Comparison of ENCODE assay signal across 23 cellular contexts in the genomic region with DNA sequence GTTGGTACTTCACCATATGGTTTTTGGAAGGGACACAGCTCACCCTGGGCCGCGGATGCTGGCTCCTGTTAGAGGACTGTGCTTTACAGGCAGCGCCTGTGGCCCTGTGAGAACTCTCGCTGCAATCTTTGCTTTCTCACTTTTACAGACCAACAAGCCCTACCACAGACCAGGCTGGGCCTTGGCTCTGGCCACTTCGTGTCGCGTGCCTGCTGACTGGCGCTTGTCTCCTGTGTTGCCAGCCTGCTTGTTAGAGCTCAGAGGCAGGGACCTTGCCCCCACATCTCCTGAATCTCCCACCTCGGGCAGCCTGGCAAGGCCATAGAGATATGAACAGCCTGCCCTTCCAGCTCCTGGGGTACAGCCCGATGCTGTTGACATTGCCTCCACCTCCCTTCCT. TPM values are rescaled to one million over a fixed set of nuclear protein-coding genes. Genes with fewer than 3 reads are reported as not detected.
DNase-seq lines count a peak whose midpoint lies in the region; ATAC-seq and TF ChIP-seq lines count a peak whose summit lies in the region.
"Had no signal": no experiment of that assay in that cellular context is flagged by ENCODE, and none has a peak within 500 bp of the region (broad histone marks: within the 10 kb centered on the region; RNA-seq: fewer than 3 reads in every experiment).

No MANE protein-coding gene starts in this region.

- H3K4me1 ChIP-seq in HEK293 (ENCODE audit: control insufficient read depth, insufficient read depth, low read length) (peaks cover 36% of the 10 kb centered on the region), right atrium auricular region (peaks cover 0 to 60% of the 10 kb centered on the region in 2 donors), sigmoid colon (peaks cover 0 to 60% (median 53%) of the 10 kb centered on the region in 4 donors)

- peaks cover 32% of the 10 kb centered on the region for H3K36me3 Mint-ChIP-seq in activated CD4-positive, alpha-beta memory T cell treated with anti-CD3 and anti-CD28 coated beads for 36 hours

- no peak overlapping the region for H3K27ac Mint-ChIP-seq in activated CD4-positive, alpha-beta memory T cell treated with anti-CD3 and anti-CD28 coated beads for 36 hours

- no peak for TF ChIP-seq POLR2A in sigmoid colon (IDR thresholded peaks at IDR 0.05)

- CTCF ChIA-PET in HEK293 (lab: Yijun Ruan, JAX), result interaction anchor here (0.6 to 2.3 kb wide), 5 partner anchors 11 to 177 kb away, joined by 3 to 14 read pairs (median 4); partner anchors contain the start of gene SYNJ2
- CTCF ChIA-PET in activated CD4-positive, alpha-beta memory T cell treated with anti-CD3 and anti-CD28 coated beads for 36 hours (lab: Charles Lee), result interaction anchor here (4.3 kb wide), 1 partner anchor 11 kb away, joined by 20 read pairs; no protein-coding TSS in a partner anchor

- ATAC-seq in HG03460 (IDR thresholded peaks at IDR 0.05; ENCODE audit: unreplicated experiment), result no peak
- ATAC-seq in HG03108 (IDR thresholded peaks at IDR 0.05; ENCODE audit: unreplicated experiment), result no peak
- ATAC-seq: effector memory CD8-positive, alpha-beta T cell; left lung had no signal

- no peak for TF ChIP-seq EP300 in sigmoid colon (IDR thresholded peaks at IDR 0.05)

- TF ChIP-seq CTCF in HEK293 (tag by site-specific recombination; IDR thresholded peaks at IDR 0.05) (no peak), right atrium auricular region (IDR thresholded peaks at IDR 0.05) (no peak), sigmoid colon (IDR thresholded peaks at IDR 0.05) (no peak)

- no peaks in the 10 kb centered on the region for H3K9me3 Mint-ChIP-seq in activated CD4-positive, alpha-beta memory T cell treated with anti-CD3 and anti-CD28 coated beads for 36 hours

- no peak overlapping the region for H3K27ac ChIP-seq in HEK293 (ENCODE audit: extremely low read depth, low read depth, low read length)
- H3K27ac ChIP-seq in angular gyrus (ENCODE audit: low read depth, low read length), result peak overlapping the region; percentile 56
- peak overlapping the region; percentile 10 to 38 for H3K27ac ChIP-seq in right atrium auricular region
- H3K27ac ChIP-seq in sigmoid colon, result peak overlapping the region in 1 of 4 donors; percentile 10
- H3K27ac ChIP-seq: GM23248, left lung had no signal

- no peak overlapping the region for H3K4me3 Mint-ChIP-seq in activated CD4-positive, alpha-beta memory T cell treated with anti-CD3 and anti-CD28 coated beads for 36 hours
- H3K4me3 Mint-ChIP-seq: CD4-positive, alpha-beta memory T cell; effector memory CD8-positive, alpha-beta T cell had no signal

- H3K4me3 ChIP-seq in HEK293 (ENCODE audit: low read depth, low read length) (no peak overlapping the region), right atrium auricular region (no peak overlapping the region), sigmoid colon (no peak overlapping the region)
- H3K4me3 ChIP-seq: GM23248, left lung had no signal

- H3K4me1 Mint-ChIP-seq in activated CD4-positive, alpha-beta memory T cell treated with anti-CD3 and anti-CD28 coated beads for 36 hours (ENCODE audit: low read depth), result peaks cover 25% of the 10 kb centered on the region

- 93 to 96% methylated on average over 10 of the region's 10 CpGs for WGBS in sigmoid colon, 2 donors

- POLR2A ChIA-PET in HEK293 (lab: Yijun Ruan, JAX), result interaction anchor here (1.4 kb wide), 1 partner anchor 11 kb away, joined by 6 read pairs; no protein-coding TSS in a partner anchor
- POLR2A ChIA-PET in activated CD4-positive, alpha-beta memory T cell treated with anti-CD3 and anti-CD28 coated beads for 36 hours (lab: Charles Lee), result interaction anchor here (0.6 kb wide), 1 partner anchor 675 kb away, joined by 3 read pairs; no protein-coding TSS in a partner anchor

- H3K9me3 ChIP-seq in HEK293 (ENCODE audit: control insufficient read depth, insufficient read depth, low read depth, low read length) (no peaks in the 10 kb centered on the region), right atrium auricular region (no peaks in the 10 kb centered on the region), sigmoid colon (no peaks in the 10 kb centered on the region)
- H3K9me3 ChIP-seq: left lung had no signal

- intact Hi-C loops in sigmoid colon (cut with DNase I), result loop anchor here (1.0 kb wide), 1 partner anchor 34 kb away; no protein-coding TSS in a partner anchor
- intact Hi-C loops in activated CD4-positive, alpha-beta memory T cell treated with anti-CD3 and anti-CD28 coated beads for 36 hours (cut with micrococcal nuclease), result no loop called here

- no peaks in the 10 kb centered on the region for H3K27me3 Mint-ChIP-seq in activated CD4-positive, alpha-beta memory T cell treated with anti-CD3 and anti-CD28 coated beads for 36 hours
- H3K27me3 Mint-ChIP-seq: CD4-positive, alpha-beta memory T cell; effector memory CD8-positive, alpha-beta T cell had no signal

- DNase-seq in right atrium auricular region (ENCODE audit: low spot score) (no peak), sigmoid colon (peak; percentile 59), HCEC 1CT (no peak)
- DNase-seq in activated CD4-positive, alpha-beta memory T cell treated with anti-CD3 and anti-CD28 coated beads for 36 hours, result no peak
- DNase-seq: activated CD4-positive, alpha-beta T cell treated with anti-CD3 and anti-CD28 coated beads, Interleukin-2, amount 50 U/mL, for 1 hour; activated CD8-positive, alpha-beta memory T cell treated with anti-CD3 and anti-CD28 coated beads, Interleukin-2, amount 50 U/mL, for 4 hours; activated gamma-delta T cell treated with Interleukin-2 at 50 U/mL for 16 hours; CD4-positive, alpha-beta memory T cell; cerebellar nuclear complex; effector memory CD8-positive, alpha-beta T cell; GM23248; KG1; MV-4-11; NCI-H1694; NCI-H526 treated with DMSO at 0.1 percent for 48 hours; nucleus accumbens; retina; SHP77 had no signal

- H3K36me3 ChIP-seq in HEK293 (ENCODE audit: control insufficient read depth in 2 of 2, insufficient read depth in 1 of 2, low read length in 2 of 2), result peaks cover 0 to 24% of the 10 kb centered on the region in 2 experiments; a peak in 1 of 3 replicates
- H3K36me3 ChIP-seq in right atrium auricular region, result peaks cover 4% of the 10 kb centered on the region
- H3K36me3 ChIP-seq in sigmoid colon, result peaks cover 0 to 3% (median 0%) of the 10 kb centered on the region in 4 donors

- H3K27me3 ChIP-seq in right atrium auricular region, result no peaks in the 10 kb centered on the region
- no peaks in the 10 kb centered on the region for H3K27me3 ChIP-seq in sigmoid colon
- H3K27me3 ChIP-seq: left lung had no signal

TF ChIP-seq in HEK293, 187 proteins besides CTCF, POLR2A, EP300 and RAD21:
- TF ChIP-seq, protein P1, sequence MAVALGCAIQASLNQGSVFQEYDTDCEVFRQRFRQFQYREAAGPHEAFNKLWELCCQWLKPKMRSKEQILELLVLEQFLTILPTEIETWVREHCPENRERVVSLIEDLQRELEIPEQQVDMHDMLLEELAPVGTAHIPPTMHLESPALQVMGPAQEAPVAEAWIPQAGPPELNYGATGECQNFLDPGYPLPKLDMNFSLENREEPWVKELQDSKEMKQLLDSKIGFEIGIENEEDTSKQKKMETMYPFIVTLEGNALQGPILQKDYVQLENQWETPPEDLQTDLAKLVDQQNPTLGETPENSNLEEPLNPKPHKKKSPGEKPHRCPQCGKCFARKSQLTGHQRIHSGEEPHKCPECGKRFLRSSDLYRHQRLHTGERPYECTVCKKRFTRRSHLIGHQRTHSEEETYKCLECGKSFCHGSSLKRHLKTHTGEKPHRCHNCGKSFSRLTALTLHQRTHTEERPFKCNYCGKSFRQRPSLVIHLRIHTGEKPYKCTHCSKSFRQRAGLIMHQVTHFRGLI (tag by site-specific recombination; IDR thresholded peaks at IDR 0.05), result peak; percentile 86
- TF ChIP-seq TCF7L2 (IDR thresholded peaks at IDR 0.05; ENCODE audit: borderline replicate concordance, low read depth, low read length), result no peak

RNA-seq across cellular contexts. Expression of gene SYNJ2, which starts 56.1 kb away (rescaled TPM):
- total RNA-seq in right atrium auricular region (10 to 100 TPM; 10.1 to 20.0 TPM), sigmoid colon (10 to 100 TPM in 3 of 4 donors, 1 to 10 TPM in 1; 8.7 to 22.9 (median 12.3) TPM)
- polyA plus RNA-seq in sigmoid colon, result 10 to 100 TPM in 2 of 3 donors, 1 to 10 TPM in 1; 9.6 to 13.4 (median 12.9) TPM
- total RNA-seq in activated CD4-positive, alpha-beta memory T cell treated with anti-CD3 and anti-CD28 coated beads for 36 hours, result 10 to 100 TPM; 32.2 to 32.3 TPM
